8 cellular contexts compared by ENCODE assay signal in the genomic region with DNA sequence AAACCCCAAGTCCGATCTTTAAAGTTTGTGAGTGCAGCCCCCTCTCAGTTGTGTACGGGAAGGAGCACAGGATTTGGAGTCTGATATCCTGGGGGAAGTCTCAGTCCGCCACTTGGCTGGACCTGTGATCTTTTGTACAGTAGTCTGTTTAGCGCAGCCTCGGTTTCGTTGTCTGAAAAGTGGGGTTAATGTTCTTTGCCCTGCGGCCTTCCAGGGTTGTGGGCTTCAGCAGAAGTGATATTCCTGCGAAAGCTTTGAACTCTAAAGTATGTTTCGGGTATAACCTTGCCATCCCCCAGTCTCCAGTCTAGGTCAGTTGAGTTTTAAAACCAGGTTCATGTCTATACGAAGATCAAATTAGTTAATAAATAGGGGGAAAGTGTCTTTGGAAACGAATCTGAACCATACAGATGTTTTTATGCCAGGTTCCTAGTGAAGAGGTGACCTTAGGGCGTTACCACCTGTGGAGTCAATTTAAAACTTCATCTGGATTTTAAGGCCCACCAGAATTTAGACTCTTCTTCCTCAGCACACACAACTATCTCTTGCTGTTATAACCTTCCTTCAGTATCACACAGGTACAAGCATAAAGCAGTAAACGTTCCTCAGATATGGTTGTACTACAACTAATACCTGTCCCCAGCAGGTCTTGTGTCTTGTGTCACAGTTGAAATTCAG. TPM values are rescaled to one million over a fixed set of nuclear protein-coding genes. Genes with fewer than 3 reads are reported as not detected.
DNase-seq lines count a peak whose midpoint lies in the region; ATAC-seq and TF ChIP-seq lines count a peak whose summit lies in the region.

No MANE protein-coding gene starts in this region.

- in situ Hi-C loops in ACHN (cut with HindIII; ENCODE audit: low pct_ligation_motif_present, low pct_unique_long_range_greater_than_20kb, low sequenced_read_pairs), result no loop called here

- H3K36me3 ChIP-seq in ACC112 (ENCODE audit: insufficient read depth, low read length) (no peaks in the 10 kb centered on the region), SJCRH30 (no peaks in the 10 kb centered on the region)

- H2AFZ ChIP-seq in ACC112 (ENCODE audit: low read length, unreplicated experiment), result peak overlapping the region; percentile 96

- H3K4me3 ChIP-seq in ACC112 (ENCODE audit: low read depth, low read length) (peak overlapping the region; percentile 95), SJCRH30 (peak overlapping the region; percentile 76), foreskin fibroblast (ENCODE audit: low read depth in 1 of 2, low read length in 2 of 2) (peak overlapping the region; percentile 71 to 99)

- no peaks in the 10 kb centered on the region for H3K9me3 ChIP-seq in SJCRH30 (replicated peaks)

- H3K79me2 ChIP-seq in ACC112 (ENCODE audit: control insufficient read depth, insufficient read depth, low read length, unreplicated experiment), result peaks cover 57% of the 10 kb centered on the region

- peak; percentile 6 for ATAC-seq in GM19455 (IDR thresholded peaks at IDR 0.05; ENCODE audit: unreplicated experiment)

- no peak for TF ChIP-seq CTCF in foreskin fibroblast (IDR thresholded peaks at IDR 0.05; ENCODE audit: low read depth, low read length)

- H3K4me1 ChIP-seq in ACC112 (ENCODE audit: control insufficient read depth, insufficient read depth, low read length, unreplicated experiment) (peaks cover 14% of the 10 kb centered on the region), SJCRH30 (no peaks in the 10 kb centered on the region)

- H3K27me3 ChIP-seq in ACC112 (ENCODE audit: insufficient read depth, low read length), result no peaks in the 10 kb centered on the region
- no peaks in the 10 kb centered on the region for H3K27me3 ChIP-seq in SJCRH30

- H3K27ac ChIP-seq in ACC112 (ENCODE audit: low read depth, low read length), result peak overlapping the region; percentile 82
- peak overlapping the region; percentile 78 for H3K27ac ChIP-seq in SJCRH30

- DNase-seq in SJCRH30 (no peak), foreskin fibroblast (no peak), putamen (ENCODE audit: low spot score) (peak; percentile 10), NCI-H2196 treated with DMSO at 0.1 percent for 48 hours (lab: John Stamatoyannopoulos, UW; ENCODE audit: unreplicated experiment) (no peak), ACHN (no peak)
- DNase-seq in NK-92 treated with Interleukin-12 subunit alpha and Interleukin-12 subunit beta, amount 100 ng/mL, for 24 hours (lab: John Stamatoyannopoulos, UW), result no peak

RNA-seq across cellular contexts. Expression of gene R3HCC1L, which starts 0.9 kb away (rescaled TPM):
- 28.7 and 30.6 TPM in 2 replicates for total RNA-seq in SJCRH30 (2014; rRNA removed; shearing (Covaris generic))
